In genomic region chr22:39532215-39533071, GRCh38 we compare ENCODE assay signal across 1 cellular context.
TF ChIP-seq lines count a peak whose summit lies in the region.

RPS19BP1 (minus strand) TSS chr22:39532748; CDS start chr22:39532738, 10 bp downstream.

TF ChIP-seq in HepG2, 621 proteins besides CTCF, POLR2A, EP300 and RAD21 (continued from another document and continues in another):
- TF ChIP-seq ZNF687 (CRISPR knock-in tag; IDR thresholded peaks at IDR 0.05) = peak; percentile 84
- TF ChIP-seq DMAP1 (CRISPR knock-in tag; IDR thresholded peaks at IDR 0.05) = peak; percentile 86
- TF ChIP-seq ZNF737 (CRISPR knock-in tag; IDR thresholded peaks at IDR 0.05; ENCODE audit: borderline replicate concordance) = peak; percentile 63; the same call in 1 of the 2 replicates
- no peak for TF ChIP-seq ZNF740 (CRISPR knock-in tag; IDR thresholded peaks at IDR 0.05)
- peak; percentile 34; the same call in 1 of the 2 replicates for TF ChIP-seq HNF4G (IDR thresholded peaks at IDR 0.05; ENCODE audit: borderline replicate concordance, low read depth, low read length)
- no peak for TF ChIP-seq HNF4G (CRISPR knock-in tag; IDR thresholded peaks at IDR 0.05; ENCODE audit: borderline replicate concordance, low read depth)
- TF ChIP-seq HNF4A (CRISPR knock-in tag; IDR thresholded peaks at IDR 0.05) = no peak
- no peak for TF ChIP-seq ZNF136 (CRISPR knock-in tag; IDR thresholded peaks at IDR 0.05; ENCODE audit: low read depth)
- TF ChIP-seq ETS1 (CRISPR knock-in tag; IDR thresholded peaks at IDR 0.05) = 0 out of 2 replicates have a peak, but pooled peaks have one; percentile 30
- TF ChIP-seq RXRB (CRISPR knock-in tag; IDR thresholded peaks at IDR 0.05; ENCODE audit: borderline replicate concordance) = peak; percentile 62; the same call in 1 of the 2 replicates
- TF ChIP-seq HNF1B (CRISPR knock-in tag; IDR thresholded peaks at IDR 0.05) = peak; percentile 75
- TF ChIP-seq THAP7 (CRISPR knock-in tag; IDR thresholded peaks at IDR 0.05) = peak; percentile 21; the same call in 1 of the 2 replicates
- TF ChIP-seq ZNF256 (CRISPR knock-in tag; conservative IDR thresholded peaks at IDR 0.05) = 0 out of 2 replicates have a peak, but pooled peaks have one; percentile 66
- peak; percentile 80 for TF ChIP-seq HDAC1 (CRISPR knock-in tag; IDR thresholded peaks at IDR 0.05)
- peak; percentile 16; the same call in 1 of the 2 replicates for TF ChIP-seq ZNF784 (CRISPR knock-in tag; IDR thresholded peaks at IDR 0.05; ENCODE audit: borderline replicate concordance)
- peak; percentile 46 for TF ChIP-seq ZBTB43 (CRISPR knock-in tag; conservative IDR thresholded peaks at IDR 0.05)
- TF ChIP-seq AKNA (CRISPR knock-in tag; IDR thresholded peaks at IDR 0.05; ENCODE audit: borderline replicate concordance) = 0 out of 2 replicates have a peak, but pooled peaks have one; percentile 22
- TF ChIP-seq MAX (IDR thresholded peaks at IDR 0.05) = peak; percentile 88
- peak; percentile 72; the same call in 1 of the 2 replicates for TF ChIP-seq ZNF768 (CRISPR knock-in tag; IDR thresholded peaks at IDR 0.05)
- no peak for TF ChIP-seq MYPOP (CRISPR knock-in tag; IDR thresholded peaks at IDR 0.05)
- no peak for TF ChIP-seq ZNF597 (CRISPR knock-in tag; IDR thresholded peaks at IDR 0.05)
- TF ChIP-seq ZMYM2 (CRISPR knock-in tag; IDR thresholded peaks at IDR 0.05) = 0 out of 2 replicates have a peak, but pooled peaks have one; percentile 31
- peak; percentile 79 for TF ChIP-seq SALL1 (CRISPR knock-in tag; IDR thresholded peaks at IDR 0.05)
- TF ChIP-seq TCF12 (IDR thresholded peaks at IDR 0.05) = no peak
- 0 out of 2 replicates have a peak, but pooled peaks have one; percentile 52 for TF ChIP-seq TCF12 (CRISPR knock-in tag; IDR thresholded peaks at IDR 0.05)
- TF ChIP-seq MIER2 (CRISPR knock-in tag; IDR thresholded peaks at IDR 0.05) = no peak
- peak; percentile 89 for TF ChIP-seq PBX2 (CRISPR knock-in tag; IDR thresholded peaks at IDR 0.05)
- peak; percentile 92 for TF ChIP-seq CEBPG (CRISPR knock-in tag; IDR thresholded peaks at IDR 0.05)
- TF ChIP-seq PLSCR1 (CRISPR knock-in tag; IDR thresholded peaks at IDR 0.05; ENCODE audit: borderline replicate concordance) = peak; percentile 55; the same call in 1 of the 2 replicates
